12 cellular contexts compared by ENCODE assay signal in genomic region chr6:119476554-119476953, GRCh38.
DNase-seq lines count a peak whose midpoint lies in the region; ATAC-seq and TF ChIP-seq lines count a peak whose summit lies in the region.
"Had no signal": no experiment of that assay in that cellular context is flagged by ENCODE, and none has a peak within 500 bp of the region (broad histone marks: within the 10 kb centered on the region; RNA-seq: fewer than 3 reads in every experiment).

No MANE protein-coding gene starts in this region.

- H3K9ac ChIP-seq in KMS-11: no peak overlapping the region

- H3K79me2 ChIP-seq in KMS-11 (ENCODE audit: insufficient read depth, low read depth): no peaks in the 10 kb centered on the region

- intact Hi-C loops in adrenal gland (cut with DNase I): no loop called here

- DNase-seq in AG10803 (ENCODE audit: low read depth) (peak; percentile 7), anterior cingulate cortex (lab: John Stamatoyannopoulos, UW) (no peak), adrenal gland (no peak), superior temporal gyrus (ENCODE audit: extremely low spot score) (no peak), NCI-H526 (lab: John Stamatoyannopoulos, UW) (no peak)
- DNase-seq: immature natural killer cell, PC-9 had no signal

- peak; percentile 97 for ATAC-seq in GM19395 (IDR thresholded peaks at IDR 0.05; ENCODE audit: unreplicated experiment)
- ATAC-seq in HG02884 (IDR thresholded peaks at IDR 0.05; ENCODE audit: unreplicated experiment): peak; percentile 81
- ATAC-seq: A549 had no signal

- H3K27ac ChIP-seq in KMS-11 (no peak overlapping the region), adrenal gland (no peak overlapping the region)
- H3K27ac ChIP-seq: A549, PC-9, tibial nerve had no signal

- no peaks in the 10 kb centered on the region for H4K20me1 ChIP-seq in KMS-11 (ENCODE audit: insufficient read depth)

- no peak overlapping the region for H2AFZ ChIP-seq in KMS-11 (ENCODE audit: low read depth)

- H3K9me3 ChIP-seq in adrenal gland (replicated peaks in 1 of 3): peaks cover 0 to 5% (median 0%) of the 10 kb centered on the region in 3 donors
- H3K9me3 ChIP-seq: A549 had no signal

- 56 to 73% (median 67%) methylated on average over 4 of the region's 4 CpGs for WGBS in adrenal gland, 4 donors

- TF ChIP-seq CTCF in AG10803 (conservative IDR thresholded peaks at IDR 0.05; ENCODE audit: low read length): no peak
- TF ChIP-seq CTCF in KMS-11 (conservative IDR thresholded peaks at IDR 0.05; ENCODE audit: low read depth, low read length): no peak
- TF ChIP-seq CTCF in adrenal gland (IDR thresholded peaks at IDR 0.05): no peak

- no peaks in the 10 kb centered on the region for H3K27me3 ChIP-seq in KMS-11 (ENCODE audit: insufficient read depth, low read depth)
- H3K27me3 ChIP-seq in adrenal gland: no peaks in the 10 kb centered on the region
- H3K27me3 ChIP-seq: tibial nerve had no signal

- H3K4me2 ChIP-seq in KMS-11: peak overlapping the region; percentile 39; the same call in 1 of the 2 replicates
- H3K4me2 ChIP-seq: A549, PC-9 had no signal

- no peaks in the 10 kb centered on the region for H3K36me3 ChIP-seq in KMS-11 (ENCODE audit: insufficient read depth)
- H3K36me3 ChIP-seq in adrenal gland (replicated peaks in 1 of 2): no peaks in the 10 kb centered on the region
- H3K36me3 ChIP-seq: tibial nerve had no signal

- no peak for TF ChIP-seq POLR2A in adrenal gland (IDR thresholded peaks at IDR 0.05)

- H3K4me3 ChIP-seq in AG10803 (ENCODE audit: low read length): no peak overlapping the region
- no peak overlapping the region for H3K4me3 ChIP-seq in KMS-11 (IDR thresholded peaks at IDR 0.05; ENCODE audit: insufficient read depth, low read depth, low read length)
- no peak overlapping the region for H3K4me3 ChIP-seq in adrenal gland
- H3K4me3 ChIP-seq: A549, PC-9, tibial nerve had no signal

- H3K4me1 ChIP-seq in KMS-11 (ENCODE audit: low read depth, poor library complexity, severe bottlenecking) (peaks cover 23% of the 10 kb centered on the region), adrenal gland (replicated peaks in 1 of 2) (peaks cover 0 to 7% of the 10 kb centered on the region in 2 donors)
- H3K4me1 ChIP-seq: A549, tibial nerve had no signal
